In the genomic region with DNA sequence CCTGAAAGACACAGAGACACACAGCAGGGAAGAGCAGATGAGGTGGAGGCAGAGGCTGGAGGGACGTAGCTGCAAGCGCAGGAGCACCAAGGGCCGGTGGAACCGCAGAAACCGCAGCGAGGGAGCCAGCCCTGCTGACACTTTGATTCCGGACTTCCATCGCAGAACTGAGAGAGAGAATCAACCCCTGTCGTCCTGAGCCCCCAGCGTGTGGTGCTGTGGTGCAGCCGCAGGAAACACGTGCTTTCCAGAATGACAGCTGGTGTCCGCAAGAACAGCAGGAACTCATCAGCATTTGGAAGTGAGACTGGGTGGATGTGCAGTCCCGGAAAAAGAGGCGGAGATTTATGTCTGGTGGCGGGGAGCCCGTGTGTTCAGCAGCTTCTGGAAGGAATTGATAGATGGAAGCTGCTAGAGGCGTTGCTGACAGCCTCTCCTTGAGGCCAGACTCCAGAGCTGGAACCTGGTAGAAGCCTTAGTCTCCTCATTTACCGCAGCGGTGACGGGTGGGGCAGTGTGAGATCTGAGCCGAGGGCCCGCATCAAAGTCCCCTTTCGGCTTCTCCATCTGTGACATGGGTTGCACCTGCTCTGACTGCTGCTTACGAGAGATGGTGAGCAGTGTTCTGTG, we compare ENCODE assay signal across 1 cellular context.
TF ChIP-seq lines count a peak whose summit lies in the region.

No MANE protein-coding gene starts in this region.

TF ChIP-seq in K562, 482 proteins besides CTCF, POLR2A, EP300 and RAD21 (continued from another document):
- TF ChIP-seq CBFA2T3 (IDR thresholded peaks at IDR 0.05) = no peak
- TF ChIP-seq SIN3A (IDR thresholded peaks at IDR 0.05; ENCODE audit: borderline replicate concordance in 2 of 2, control insufficient read depth in 1 of 2, low read depth in 2 of 2, low read length in 2 of 2) = peak in 1 of 2 experiments; percentile 64; a peak in 1 of 4 replicates
- 0 out of 2 replicates have a peak, but pooled peaks have one; percentile 9 for TF ChIP-seq ETV1 (tag; conservative IDR thresholded peaks at IDR 0.05; ENCODE audit: low read depth)
- no peak for TF ChIP-seq CXXC5 (CRISPR knock-in tag; IDR thresholded peaks at IDR 0.05)
- TF ChIP-seq ARID4B (CRISPR knock-in tag; IDR thresholded peaks at IDR 0.05) = peak; percentile 71; the same call in 1 of the 2 replicates
- TF ChIP-seq GABPA (tag; conservative IDR thresholded peaks at IDR 0.05; ENCODE audit: low read depth) = 0 out of 2 replicates have a peak, but pooled peaks have one; percentile 13
- TF ChIP-seq MEIS2 (IDR thresholded peaks at IDR 0.05; ENCODE audit: partially characterized antibody) = peak; percentile 53
- peak in 1 of 2 experiments; percentile 34; a peak in 1 of 4 replicates for TF ChIP-seq MAZ (CRISPR knock-in tag; conservative IDR thresholded peaks at IDR 0.05 in 1 of 2, IDR thresholded peaks at IDR 0.05 in 1 of 2)
- peak; percentile 89 for TF ChIP-seq TFAP4 (CRISPR knock-in tag; IDR thresholded peaks at IDR 0.05; ENCODE audit: borderline replicate concordance)
- TF ChIP-seq BHLHE40 (IDR thresholded peaks at IDR 0.05; ENCODE audit: low read length) = peak; percentile 76
- no peak for TF ChIP-seq SMARCC2 (IDR thresholded peaks at IDR 0.05; ENCODE audit: low read depth)
- no peak for TF ChIP-seq BRD9 (IDR thresholded peaks at IDR 0.05; ENCODE audit: low read depth, partially characterized antibody)
- no peak for TF ChIP-seq CEBPG (CRISPR knock-in tag; IDR thresholded peaks at IDR 0.05)
- no peak for TF ChIP-seq CEBPG (tag; conservative IDR thresholded peaks at IDR 0.05 in 1 of 2, IDR thresholded peaks at IDR 0.05 in 1 of 2)
- peak; percentile 62; the same call in 1 of the 2 replicates for TF ChIP-seq CBFB (CRISPR knock-in tag; IDR thresholded peaks at IDR 0.05)
- no peak for TF ChIP-seq POLR2H (tag; IDR thresholded peaks at IDR 0.05; ENCODE audit: low read depth)
- TF ChIP-seq, protein P1, sequence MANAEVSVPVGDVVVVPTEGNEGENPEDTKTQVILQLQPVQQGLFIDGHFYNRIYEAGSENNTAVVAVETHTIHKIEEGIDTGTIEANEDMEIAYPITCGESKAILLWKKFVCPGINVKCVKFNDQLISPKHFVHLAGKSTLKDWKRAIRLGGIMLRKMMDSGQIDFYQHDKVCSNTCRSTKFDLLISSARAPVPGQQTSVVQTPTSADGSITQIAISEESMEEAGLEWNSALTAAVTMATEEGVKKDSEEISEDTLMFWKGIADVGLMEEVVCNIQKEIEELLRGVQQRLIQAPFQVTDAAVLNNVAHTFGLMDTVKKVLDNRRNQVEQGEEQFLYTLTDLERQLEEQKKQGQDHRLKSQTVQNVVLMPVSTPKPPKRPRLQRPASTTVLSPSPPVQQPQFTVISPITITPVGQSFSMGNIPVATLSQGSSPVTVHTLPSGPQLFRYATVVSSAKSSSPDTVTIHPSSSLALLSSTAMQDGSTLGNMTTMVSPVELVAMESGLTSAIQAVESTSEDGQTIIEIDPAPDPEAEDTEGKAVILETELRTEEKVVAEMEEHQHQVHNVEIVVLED (CRISPR knock-in tag; IDR thresholded peaks at IDR 0.05) = no peak
- TF ChIP-seq SAP30 (IDR thresholded peaks at IDR 0.05; ENCODE audit: borderline replicate concordance, insufficient read depth, low read depth, low read length, poor library complexity, severe bottlenecking) = peak; percentile 89
- peak; percentile 59; the same call in 1 of the 2 replicates for TF ChIP-seq MXI1 (IDR thresholded peaks at IDR 0.05; ENCODE audit: low read depth, low read length)
- TF ChIP-seq TSHZ1 (CRISPR knock-in tag; IDR thresholded peaks at IDR 0.05) = no peak
- peak; percentile 90 for TF ChIP-seq MAX (CRISPR knock-in tag; IDR thresholded peaks at IDR 0.05)
- TF ChIP-seq HDAC3 (IDR thresholded peaks at IDR 0.05; ENCODE audit: borderline replicate concordance, partially characterized antibody) = no peak
- no peak for TF ChIP-seq NFE2 (IDR thresholded peaks at IDR 0.05; ENCODE audit: low read depth)
- TF ChIP-seq, protein P2, sequence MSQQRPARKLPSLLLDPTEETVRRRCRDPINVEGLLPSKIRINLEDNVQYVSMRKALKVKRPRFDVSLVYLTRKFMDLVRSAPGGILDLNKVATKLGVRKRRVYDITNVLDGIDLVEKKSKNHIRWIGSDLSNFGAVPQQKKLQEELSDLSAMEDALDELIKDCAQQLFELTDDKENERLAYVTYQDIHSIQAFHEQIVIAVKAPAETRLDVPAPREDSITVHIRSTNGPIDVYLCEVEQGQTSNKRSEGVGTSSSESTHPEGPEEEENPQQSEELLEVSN (IDR thresholded peaks at IDR 0.05; ENCODE audit: borderline replicate concordance in 1 of 2, extremely low read depth in 1 of 2, insufficient read depth in 1 of 2, insufficient read length in 1 of 2, low read depth in 1 of 2, low read length in 1 of 2, poor library complexity in 1 of 2, severe bottlenecking in 1 of 2) = peak; percentile 23 to 74
- TF ChIP-seq ZNF197 (CRISPR knock-in tag; IDR thresholded peaks at IDR 0.05; ENCODE audit: low read depth) = no peak
